ENCODE assay signal across 9 cellular contexts in the genomic region with DNA sequence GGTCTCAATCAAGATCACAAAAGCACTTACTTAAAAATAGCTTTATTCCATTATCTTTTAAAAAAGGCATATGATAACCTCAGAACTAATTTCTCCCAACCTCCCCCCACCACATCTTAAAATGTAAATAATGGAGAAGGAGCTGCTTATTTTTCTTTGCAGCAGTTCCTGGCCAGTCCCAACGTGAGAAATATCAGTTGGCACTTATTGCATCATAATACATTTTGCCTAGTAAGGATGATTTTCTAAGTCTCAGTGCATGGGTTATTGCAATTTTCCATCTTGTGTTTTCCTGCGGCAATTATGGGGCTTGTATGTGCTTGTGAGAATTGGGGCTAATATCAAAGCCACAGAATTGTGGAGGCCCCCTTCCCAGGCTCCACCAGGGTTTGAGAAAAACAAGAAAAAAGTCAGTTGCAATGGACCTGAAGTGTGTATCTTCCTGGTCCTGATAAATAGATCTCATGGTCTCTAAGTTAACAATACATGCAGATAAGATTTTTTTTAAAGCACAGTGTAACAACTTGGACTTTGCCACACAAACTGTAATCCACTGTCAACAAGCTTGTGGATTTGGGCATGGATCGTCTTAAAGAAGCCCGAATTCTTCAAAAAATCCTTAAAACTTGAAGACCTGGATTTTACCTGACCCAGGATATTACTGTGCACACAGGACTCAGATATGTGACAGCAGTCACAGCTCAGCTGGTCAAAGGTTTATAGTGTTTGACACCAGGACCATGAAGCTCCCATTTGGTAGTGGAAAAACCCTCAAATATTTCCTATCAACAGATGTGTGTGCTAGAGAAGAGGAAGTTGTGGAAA. TPM values are rescaled to one million over a fixed set of nuclear protein-coding genes. Genes with fewer than 3 reads are reported as not detected.
DNase-seq lines count a peak whose midpoint lies in the region; ATAC-seq and TF ChIP-seq lines count a peak whose summit lies in the region.
"Had no signal": no experiment of that assay in that cellular context is flagged by ENCODE, and none has a peak within 500 bp of the region (broad histone marks: within the 10 kb centered on the region; RNA-seq: fewer than 3 reads in every experiment).

No MANE protein-coding gene starts in this region.

- no peaks in the 10 kb centered on the region for H3K27me3 ChIP-seq in subcutaneous abdominal adipose tissue (ENCODE audit: control insufficient read depth in 5 of 5, insufficient read depth in 4 of 5, low read length in 5 of 5)
- no peaks in the 10 kb centered on the region for H3K27me3 ChIP-seq in tibial nerve

- H3K27ac ChIP-seq in VCaP (peak overlapping the region; percentile 99), subcutaneous abdominal adipose tissue (ENCODE audit: low read depth, low read length) (peak overlapping the region; percentile 10), tibial nerve (no peak overlapping the region)

- H3K4me1 Mint-ChIP-seq in activated T-cell treated with anti-CD3 and anti-CD28 coated beads, Interleukin-2, amount 50 U/mL, for 72 hours (ENCODE audit: low read depth), result peaks cover 52% of the 10 kb centered on the region

- H3K36me3 ChIP-seq in subcutaneous abdominal adipose tissue (ENCODE audit: control insufficient read depth in 5 of 5, insufficient read depth in 5 of 5, low read length in 5 of 5) (peaks cover 0 to 5% (median 0%) of the 10 kb centered on the region in 5 donors), tibial nerve (peaks cover 0 to 4% (median 3%) of the 10 kb centered on the region in 3 donors)

- H3K4me1 ChIP-seq in subcutaneous abdominal adipose tissue (ENCODE audit: control insufficient read depth in 5 of 5, insufficient read depth in 5 of 5, low read length in 5 of 5) (peaks cover 0 to 57% (median 42%) of the 10 kb centered on the region in 5 donors), tibial nerve (peaks cover 0 to 38% (median 13%) of the 10 kb centered on the region in 4 donors)

- H3K27ac Mint-ChIP-seq in activated T-cell treated with anti-CD3 and anti-CD28 coated beads, Interleukin-2, amount 50 U/mL, for 72 hours, result peak overlapping the region; percentile 70

- no peak overlapping the region for H3K9ac ChIP-seq in subcutaneous abdominal adipose tissue (ENCODE audit: low read length in 5 of 5)

- WGBS in tibial nerve, 2 donors, result 73 to 74% methylated on average over 4 of the region's 4 CpGs

- peaks cover 23% of the 10 kb centered on the region for H3K27me3 Mint-ChIP-seq in activated T-cell treated with anti-CD3 and anti-CD28 coated beads, Interleukin-2, amount 50 U/mL, for 72 hours (ENCODE audit: low read depth)

- DNase-seq in activated T-cell treated with anti-CD3 and anti-CD28 coated beads, Interleukin-2, amount 50 U/mL, for 72 hours, result no peak
- no peak for DNase-seq in activated T-cell treated with anti-CD3 and anti-CD28 coated beads for 4 hours
- DNase-seq in fibroblast of villous mesenchyme (ENCODE audit: low read depth), result peak; percentile 71
- no peak for DNase-seq in tibial nerve (ENCODE audit: low spot score in 2 of 2)

- ATAC-seq in activated T-cell treated with anti-CD3 and anti-CD28 coated beads, Interleukin-2, amount 50 U/mL, for 72 hours (replicated peaks in 1 of 2), result no peak
- ATAC-seq in GM19023 (IDR thresholded peaks at IDR 0.05; ENCODE audit: unreplicated experiment) (no peak), GM18498 (IDR thresholded peaks at IDR 0.05; ENCODE audit: unreplicated experiment) (no peak)

- TF ChIP-seq CTCF in VCaP (conservative IDR thresholded peaks at IDR 0.05) (no peak), fibroblast of villous mesenchyme (IDR thresholded peaks at IDR 0.05; ENCODE audit: insufficient read depth, low read depth, low read length) (no peak), tibial nerve (IDR thresholded peaks at IDR 0.05) (no peak)

- H3K9me3 ChIP-seq in subcutaneous abdominal adipose tissue (ENCODE audit: control insufficient read depth in 5 of 5, low read length in 5 of 5) (no peaks in the 10 kb centered on the region), tibial nerve (no peaks in the 10 kb centered on the region)
- H3K9me3 ChIP-seq: BLaER1 had no signal

- no peak for TF ChIP-seq EP300 in tibial nerve (IDR thresholded peaks at IDR 0.05)

- no peak for TF ChIP-seq POLR2A in tibial nerve (IDR thresholded peaks at IDR 0.05)

- no peaks in the 10 kb centered on the region for H3K9me3 Mint-ChIP-seq in activated T-cell treated with anti-CD3 and anti-CD28 coated beads, Interleukin-2, amount 50 U/mL, for 72 hours

- peak overlapping the region; percentile 89 to 94 for H3K4me3 Mint-ChIP-seq in activated T-cell treated with anti-CD3 and anti-CD28 coated beads, Interleukin-2, amount 50 U/mL, for 72 hours

- no peak overlapping the region for H3K4me3 ChIP-seq in fibroblast of villous mesenchyme (ENCODE audit: low read depth, low read length)
- no peak overlapping the region for H3K4me3 ChIP-seq in subcutaneous abdominal adipose tissue (ENCODE audit: low read depth in 1 of 5, low read length in 5 of 5)
- H3K4me3 ChIP-seq in tibial nerve, result no peak overlapping the region

- H3K36me3 Mint-ChIP-seq in activated T-cell treated with anti-CD3 and anti-CD28 coated beads, Interleukin-2, amount 50 U/mL, for 72 hours (ENCODE audit: insufficient read depth in 2 of 2), result peaks cover 8 to 12% of the 10 kb centered on the region in 2 donors

RNA-seq across cellular contexts. Expression of a gene that starts 2.8 kb away (rescaled TPM):
- total RNA-seq in activated T-cell treated with anti-CD3 and anti-CD28 coated beads, Interleukin-2, amount 50 U/mL, for 72 hours, result 10 to 100 TPM; 41.6 to 69.7 TPM
- total RNA-seq in fibroblast of villous mesenchyme, result 156 and 171 TPM in 2 replicates
- total RNA-seq in tibial nerve, result 10 to 100 TPM; 39.8 to 66.9 (median 48.0) TPM

RNA-seq across cellular contexts. Expression of a gene that starts 40.0 kb away (rescaled TPM):
- total RNA-seq in activated T-cell treated with anti-CD3 and anti-CD28 coated beads, Interleukin-2, amount 50 U/mL, for 72 hours, result 1 to 10 TPM; 3.1 to 4.5 TPM
- 21.3 and 22.5 TPM in 2 replicates for total RNA-seq in fibroblast of villous mesenchyme
- 10 to 100 TPM; 26.8 to 53.1 (median 34.0) TPM for total RNA-seq in tibial nerve

RNA-seq across cellular contexts. Expression of a gene that starts 47.3 kb away (rescaled TPM):
- total RNA-seq in activated T-cell treated with anti-CD3 and anti-CD28 coated beads, Interleukin-2, amount 50 U/mL, for 72 hours, result 10 to 100 TPM; 43.3 to 56.6 TPM
- total RNA-seq in fibroblast of villous mesenchyme (15.5 and 16.8 TPM in 2 replicates), tibial nerve (10 to 100 TPM in 1 of 4 donors, 1 to 10 TPM in 3; 4.8 to 17.3 (median 8.4) TPM)

Comparison
In these comparisons a context has a peak if more than half of its experiments do, and no peak if none do; other contexts are left out.
1. H3K27ac ChIP-seq: peak in VCaP (single experiment) and subcutaneous abdominal adipose tissue (single experiment); none in tibial nerve (0 of 4).